In genomic region chr7:124996778-124997177, GRCh38 we compare ENCODE assay signal across 11 cellular contexts.
DNase-seq lines count a peak whose midpoint lies in the region; ATAC-seq, FAIRE-seq and TF ChIP-seq lines count a peak whose summit lies in the region.
"Had no signal": no experiment of that assay in that cellular context is flagged by ENCODE, and none has a peak within 500 bp of the region (broad histone marks: within the 10 kb centered on the region; RNA-seq: fewer than 3 reads in every experiment).

No MANE protein-coding gene starts in this region.

- 80% methylated on average over 4 of the region's 4 CpGs for WGBS in suprapubic skin

- in situ Hi-C loops in Caki2 (cut with HindIII; ENCODE audit: low pct_unique_long_range_greater_than_20kb, low sequenced_read_pairs) = no loop called here
- in situ Hi-C loops in HAP-1 (cut with MboI; ENCODE audit: low sequenced_read_pairs) = no loop called here

- TF ChIP-seq CTCF in bronchial epithelial cell (IDR thresholded peaks at IDR 0.05; ENCODE audit: insufficient read depth, low read length, severe bottlenecking) (peak; percentile 11), suprapubic skin (IDR thresholded peaks at IDR 0.05) (no peak)

- TF ChIP-seq POLR2A in suprapubic skin (IDR thresholded peaks at IDR 0.05) = no peak

- no peak for FAIRE-seq in bronchial epithelial cell (lab: Jason Lieb, UNC)
- FAIRE-seq: endometrium had no signal

- TF ChIP-seq EP300 in suprapubic skin (IDR thresholded peaks at IDR 0.05) = no peak

- H3K4me1 ChIP-seq in HAP-1 (no peaks in the 10 kb centered on the region), suprapubic skin (no peaks in the 10 kb centered on the region)

- no peak overlapping the region for H3K27ac ChIP-seq in suprapubic skin

- no peak overlapping the region for H3K4me3 ChIP-seq in bronchial epithelial cell (ENCODE audit: low read depth, low read length)
- no peak overlapping the region for H3K4me3 ChIP-seq in HAP-1
- no peak overlapping the region for H3K4me3 ChIP-seq in suprapubic skin

- no peaks in the 10 kb centered on the region for H3K9me3 ChIP-seq in HAP-1
- no peaks in the 10 kb centered on the region for H3K9me3 ChIP-seq in suprapubic skin

- no peaks in the 10 kb centered on the region for H3K27me3 ChIP-seq in bronchial epithelial cell (ENCODE audit: control insufficient read depth, insufficient read depth, low read length)
- no peaks in the 10 kb centered on the region for H3K27me3 ChIP-seq in HAP-1 (ENCODE audit: low read depth)
- no peaks in the 10 kb centered on the region for H3K27me3 ChIP-seq in suprapubic skin

- H3K36me3 ChIP-seq in bronchial epithelial cell (ENCODE audit: control insufficient read depth, insufficient read depth, low read length) (no peaks in the 10 kb centered on the region), HAP-1 (replicated peaks) (no peaks in the 10 kb centered on the region), suprapubic skin (no peaks in the 10 kb centered on the region)

- peak; percentile 81 for ATAC-seq in GM18909 (IDR thresholded peaks at IDR 0.05; ENCODE audit: poor library complexity, unreplicated experiment)
- ATAC-seq: activated naive CD4-positive, alpha-beta T cell treated with anti-CD3 and anti-CD28 coated beads, Interleukin-2, amount 50 U/mL, for 72 hours; left cardiac atrium had no signal

- DNase-seq in Caki2 (ENCODE audit: low read depth) (peak; percentile 17), HT-29 (ENCODE audit: low spot score) (peak; percentile 49), bronchial epithelial cell (ENCODE audit: low read depth) (peak; percentile 30), HAP-1 (ENCODE audit: low spot score in 2 of 2) (no peak), occipital lobe (lab: John Stamatoyannopoulos, UW) (no peak), suprapubic skin (ENCODE audit: low spot score in 2 of 2) (no peak), putamen (ENCODE audit: low spot score) (no peak)
- DNase-seq: left cardiac atrium had no signal

Comparison
In these comparisons a context has a peak if more than half of its experiments do, and no peak if none do; other contexts are left out.
1. DNase-seq: peak in Caki2 (single experiment), HT-29 (single experiment) and bronchial epithelial cell (single experiment); none in HAP-1 (0 of 2), occipital lobe (single experiment), suprapubic skin (0 of 2) and putamen (single experiment).